Comparison of ENCODE assay signal across 8 cellular contexts in the genomic region with DNA sequence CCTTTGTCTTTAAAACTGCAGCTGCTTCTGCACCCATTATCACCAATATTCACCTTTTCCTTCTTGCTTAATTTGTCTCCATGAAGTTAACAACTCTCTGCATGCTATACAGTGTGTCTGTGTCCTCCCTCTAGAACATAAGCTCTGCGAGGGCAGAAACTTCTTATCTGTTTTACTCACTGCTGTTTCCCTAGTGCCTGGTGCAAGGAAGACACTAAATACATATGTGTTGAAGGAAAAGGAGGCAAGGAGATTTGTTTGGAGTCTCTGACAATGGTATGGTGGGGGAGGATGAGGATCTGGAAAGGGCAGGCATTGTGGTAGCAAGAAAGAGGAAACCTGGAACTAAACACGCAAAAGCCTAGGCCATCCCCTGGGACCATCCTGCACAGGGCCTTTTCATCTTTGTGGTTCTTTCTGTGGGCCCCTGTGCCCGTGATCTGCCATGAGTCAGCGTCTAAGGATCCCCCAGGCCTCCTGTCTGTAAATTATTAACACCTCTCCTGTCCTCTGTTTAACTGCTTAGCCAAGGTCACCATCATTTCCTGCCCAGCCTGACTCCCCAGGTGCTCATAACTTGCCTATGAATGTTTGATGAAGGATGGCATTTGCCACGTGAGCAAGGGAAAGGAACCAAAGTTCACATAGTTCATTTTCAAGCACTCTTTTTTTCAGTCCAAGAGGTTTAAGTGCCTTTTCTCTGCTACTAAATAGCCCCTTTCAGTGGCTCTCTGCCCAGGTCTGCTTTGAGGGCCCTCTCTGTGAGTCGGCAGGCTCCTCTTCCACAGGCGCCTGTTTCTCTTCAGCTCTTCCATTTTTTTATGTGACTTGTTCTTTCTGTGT.
DNase-seq lines count a peak whose midpoint lies in the region; ATAC-seq, FAIRE-seq and TF ChIP-seq lines count a peak whose summit lies in the region.

No MANE protein-coding gene starts in this region.

- FAIRE-seq in GM18507 (lab: Jason Lieb, UNC): peak; percentile 87

- no peak overlapping the region for H3K27ac Mint-ChIP-seq in activated CD4-positive, alpha-beta memory T cell treated with anti-CD3 and anti-CD28 coated beads for 36 hours
- H3K27ac Mint-ChIP-seq in T-cell: no peak overlapping the region

- POLR2A ChIA-PET in activated CD4-positive, alpha-beta memory T cell treated with anti-CD3 and anti-CD28 coated beads for 36 hours (lab: Charles Lee): no interaction called here
- POLR2A ChIA-PET in T-cell (lab: Charles Lee): no interaction called here

- TF ChIP-seq CTCF in left lung (IDR thresholded peaks at IDR 0.05) (no peak), gastrocnemius medialis (IDR thresholded peaks at IDR 0.05 in 4 of 5, conservative IDR thresholded peaks at IDR 0.05 in 1 of 5) (no peak), ascending aorta (IDR thresholded peaks at IDR 0.05) (no peak)

- H3K9me3 ChIP-seq in left lung (no peaks in the 10 kb centered on the region), gastrocnemius medialis (no peaks in the 10 kb centered on the region), ascending aorta (no peaks in the 10 kb centered on the region)

- H3K27ac ChIP-seq in left lung: peak overlapping the region in 1 of 2 donors; percentile 51
- no peak overlapping the region for H3K27ac ChIP-seq in gastrocnemius medialis
- H3K27ac ChIP-seq in ascending aorta: no peak overlapping the region

- H3K4me1 ChIP-seq in left lung (peaks cover 0 to 7% of the 10 kb centered on the region in 2 donors), gastrocnemius medialis (no peaks in the 10 kb centered on the region), ascending aorta (no peaks in the 10 kb centered on the region)

- no peaks in the 10 kb centered on the region for H3K9me3 Mint-ChIP-seq in activated CD4-positive, alpha-beta memory T cell treated with anti-CD3 and anti-CD28 coated beads for 36 hours
- H3K9me3 Mint-ChIP-seq in T-cell: peaks cover 0 to 3% (median 0%) of the 10 kb centered on the region in 3 donors

- intact Hi-C loops in left lung (cut with DNase I): loop anchor here in 1 of 2 donors (10.0 kb wide), 1 partner anchor 165 kb away; no protein-coding TSS in a partner anchor
- intact Hi-C loops in activated CD4-positive, alpha-beta memory T cell treated with anti-CD3 and anti-CD28 coated beads for 36 hours (cut with micrococcal nuclease): no loop called here
- intact Hi-C loops in gastrocnemius medialis (cut with DNase I; ENCODE audit: low total_unique reads): no loop called here
- intact Hi-C loops in ascending aorta (cut with DNase I): no loop called here

- no peak overlapping the region for H3K4me3 ChIP-seq in left lung
- no peak overlapping the region for H3K4me3 ChIP-seq in gastrocnemius medialis
- H3K4me3 ChIP-seq in ascending aorta: no peak overlapping the region

- H3K36me3 ChIP-seq in left lung: no peaks in the 10 kb centered on the region
- no peaks in the 10 kb centered on the region for H3K36me3 ChIP-seq in gastrocnemius medialis
- no peaks in the 10 kb centered on the region for H3K36me3 ChIP-seq in ascending aorta

- ATAC-seq in HG02759 (IDR thresholded peaks at IDR 0.05; ENCODE audit: unreplicated experiment): peak; percentile 93
- ATAC-seq in left lung: peak; percentile 92
- ATAC-seq in T-cell (replicated peaks in 1 of 4): no peak
- ATAC-seq in gastrocnemius medialis: no peak

- DNase-seq in GM18507 (ENCODE audit: extremely low spot score, insufficient read length, low read depth): peak; percentile 46
- DNase-seq in NCI-H2227 (lab: John Stamatoyannopoulos, UW; ENCODE audit: unreplicated experiment): peak; percentile 33
- DNase-seq in left lung: peak; percentile 61 to 80
- DNase-seq in activated CD4-positive, alpha-beta memory T cell treated with anti-CD3 and anti-CD28 coated beads for 36 hours: no peak
- DNase-seq in T-cell: no peak
- no peak for DNase-seq in gastrocnemius medialis
- no peak for DNase-seq in ascending aorta (ENCODE audit: low spot score in 2 of 2)

- H3K36me3 Mint-ChIP-seq in activated CD4-positive, alpha-beta memory T cell treated with anti-CD3 and anti-CD28 coated beads for 36 hours: no peaks in the 10 kb centered on the region
- no peaks in the 10 kb centered on the region for H3K36me3 Mint-ChIP-seq in T-cell

- no peaks in the 10 kb centered on the region for H3K4me1 Mint-ChIP-seq in activated CD4-positive, alpha-beta memory T cell treated with anti-CD3 and anti-CD28 coated beads for 36 hours (ENCODE audit: low read depth)
- no peaks in the 10 kb centered on the region for H3K4me1 Mint-ChIP-seq in T-cell

- H3K27me3 Mint-ChIP-seq in activated CD4-positive, alpha-beta memory T cell treated with anti-CD3 and anti-CD28 coated beads for 36 hours: peaks cover 11% of the 10 kb centered on the region
- peaks cover 31 to 33% of the 10 kb centered on the region in 2 donors for H3K27me3 Mint-ChIP-seq in T-cell

- no peak overlapping the region for H3K4me3 Mint-ChIP-seq in activated CD4-positive, alpha-beta memory T cell treated with anti-CD3 and anti-CD28 coated beads for 36 hours
- H3K4me3 Mint-ChIP-seq in T-cell: no peak overlapping the region

- no peaks in the 10 kb centered on the region for H3K27me3 ChIP-seq in left lung
- no peaks in the 10 kb centered on the region for H3K27me3 ChIP-seq in gastrocnemius medialis
- no peaks in the 10 kb centered on the region for H3K27me3 ChIP-seq in ascending aorta

- CTCF ChIA-PET in activated CD4-positive, alpha-beta memory T cell treated with anti-CD3 and anti-CD28 coated beads for 36 hours (lab: Charles Lee): no interaction called here
- CTCF ChIA-PET in T-cell (lab: Charles Lee): no interaction called here

- in situ Hi-C loops in gastrocnemius medialis (cut with MboI; ENCODE audit: low sequenced_read_pairs in 4 of 4): no loop called here

- TF ChIP-seq POLR2A in gastrocnemius medialis (IDR thresholded peaks at IDR 0.05): no peak

Comparison
In these comparisons a context has a peak if more than half of its experiments do, and no peak if none do; other contexts are left out.
1. DNase-seq: peak in GM18507 (single experiment), NCI-H2227 (single experiment) and left lung (2 of 2); none in activated CD4-positive, alpha-beta memory T cell treated with anti-CD3 and anti-CD28 coated beads for 36 hours (single experiment), T-cell (0 of 34), gastrocnemius medialis (0 of 2) and ascending aorta (0 of 2).
2. ATAC-seq: peak in HG02759 (single experiment) and left lung (single experiment); none in T-cell (0 of 4) and gastrocnemius medialis (0 of 2).